9 cellular contexts compared by ENCODE assay signal in genomic region chr5:6449465-6450158, GRCh38. TPM values are rescaled to one million over a fixed set of nuclear protein-coding genes. Genes with fewer than 3 reads are reported as not detected.
DNase-seq lines count a peak whose midpoint lies in the region; TF ChIP-seq lines count a peak whose summit lies in the region.
"Had no signal": no experiment of that assay in that cellular context is flagged by ENCODE, and none has a peak within 500 bp of the region (broad histone marks: within the 10 kb centered on the region; RNA-seq: fewer than 3 reads in every experiment).

No MANE protein-coding gene starts in this region.

- POLR2A ChIA-PET in activated CD4-positive, alpha-beta memory T cell treated with anti-CD3 and anti-CD28 coated beads, Interleukin-2, amount 10 ng/mL, durations not matched to agents 7 days and 5 days (lab: Charles Lee), result no interaction called here

- H3K4me1 Mint-ChIP-seq in activated T-cell treated with anti-CD3 and anti-CD28 coated beads, Interleukin-2, amount 50 U/mL, for 24 hours (ENCODE audit: low read depth), result peaks cover 9% of the 10 kb centered on the region
- peaks cover 7% of the 10 kb centered on the region for H3K4me1 Mint-ChIP-seq in activated CD4-positive, alpha-beta memory T cell treated with anti-CD3 and anti-CD28 coated beads, Interleukin-2, amount 10 ng/mL, durations not matched to agents 7 days and 5 days

- in situ Hi-C loops in GM13977 (cut with MboI; ENCODE audit: low pct_unique_long_range_greater_than_20kb, low sequenced_read_pairs, unreplicated experiment), result no loop called here

- no peak overlapping the region for H3K27ac Mint-ChIP-seq in activated T-cell treated with anti-CD3 and anti-CD28 coated beads, Interleukin-2, amount 50 U/mL, for 24 hours
- H3K27ac Mint-ChIP-seq in activated CD4-positive, alpha-beta memory T cell treated with anti-CD3 and anti-CD28 coated beads, Interleukin-2, amount 10 ng/mL, durations not matched to agents 7 days and 5 days, result no peak overlapping the region

- WGBS in testis, 2 donors, result 8 to 9% methylated on average over 14 to 15 of the region's 15 CpGs

- intact Hi-C loops in testis (cut with DNase I; ENCODE audit: low total_unique reads), result no loop called here

- H3K36me3 Mint-ChIP-seq in activated T-cell treated with anti-CD3 and anti-CD28 coated beads, Interleukin-2, amount 50 U/mL, for 24 hours (ENCODE audit: low read depth), result no peaks in the 10 kb centered on the region
- H3K36me3 Mint-ChIP-seq in activated CD4-positive, alpha-beta memory T cell treated with anti-CD3 and anti-CD28 coated beads, Interleukin-2, amount 10 ng/mL, durations not matched to agents 7 days and 5 days (ENCODE audit: low read depth), result no peaks in the 10 kb centered on the region

- CTCF ChIA-PET in activated CD4-positive, alpha-beta memory T cell treated with anti-CD3 and anti-CD28 coated beads, Interleukin-2, amount 10 ng/mL, durations not matched to agents 7 days and 5 days (lab: Charles Lee), result no interaction called here

- no peak overlapping the region for H3K27ac ChIP-seq in testis

- H3K27me3 Mint-ChIP-seq in activated T-cell treated with anti-CD3 and anti-CD28 coated beads, Interleukin-2, amount 50 U/mL, for 24 hours, result peaks cover 61% of the 10 kb centered on the region
- H3K27me3 Mint-ChIP-seq in activated CD4-positive, alpha-beta memory T cell treated with anti-CD3 and anti-CD28 coated beads, Interleukin-2, amount 10 ng/mL, durations not matched to agents 7 days and 5 days, result peaks cover 54% of the 10 kb centered on the region

- H3K4me1 ChIP-seq in testis, result peaks cover 17% of the 10 kb centered on the region

- DNase-seq in activated T-cell treated with anti-CD3 and anti-CD28 coated beads, Interleukin-2, amount 50 U/mL, for 24 hours, result no peak
- no peak for DNase-seq in activated T-cell treated with anti-CD3 and anti-CD28 coated beads, Interleukin-2, amount 50 U/mL, for 1 hour
- no peak for DNase-seq in activated CD4-positive, alpha-beta memory T cell treated with anti-CD3 and anti-CD28 coated beads, Interleukin-2, amount 10 ng/mL, durations not matched to agents 7 days and 5 days
- DNase-seq in islet precursor cell (peak; percentile 41), testis (no peak), iPS-NIHi7 (ENCODE audit: extremely low spot score) (no peak), NOMO-1 (lab: John Stamatoyannopoulos, UW; ENCODE audit: unreplicated experiment in 2 of 2) (no peak), GM13977 (ENCODE audit: low spot score) (no peak)
- DNase-seq: NCI-H1092 had no signal

- peaks cover under 1% of the 10 kb centered on the region for H3K9me3 Mint-ChIP-seq in activated T-cell treated with anti-CD3 and anti-CD28 coated beads, Interleukin-2, amount 50 U/mL, for 24 hours
- no peaks in the 10 kb centered on the region for H3K9me3 Mint-ChIP-seq in activated CD4-positive, alpha-beta memory T cell treated with anti-CD3 and anti-CD28 coated beads, Interleukin-2, amount 10 ng/mL, durations not matched to agents 7 days and 5 days

- TF ChIP-seq CTCF in testis (IDR thresholded peaks at IDR 0.05), result no peak
- TF ChIP-seq CTCF in GM13977 (IDR thresholded peaks at IDR 0.05; ENCODE audit: extremely low read depth, insufficient read depth, missing control alignments), result no peak

- no peaks in the 10 kb centered on the region for H3K9me3 ChIP-seq in testis

- no peak for TF ChIP-seq POLR2A in testis (IDR thresholded peaks at IDR 0.05)

- H3K4me3 Mint-ChIP-seq in activated T-cell treated with anti-CD3 and anti-CD28 coated beads, Interleukin-2, amount 50 U/mL, for 24 hours, result peak overlapping the region; percentile 62
- H3K4me3 Mint-ChIP-seq in activated CD4-positive, alpha-beta memory T cell treated with anti-CD3 and anti-CD28 coated beads, Interleukin-2, amount 10 ng/mL, durations not matched to agents 7 days and 5 days, result peak overlapping the region; percentile 53

- H3K36me3 ChIP-seq in testis (ENCODE audit: low read depth, missing control alignments), result no peaks in the 10 kb centered on the region

- H3K27me3 ChIP-seq in testis, result no peaks in the 10 kb centered on the region

- peak overlapping the region; percentile 55 to 64 for H3K4me3 ChIP-seq in testis

RNA-seq across cellular contexts. Expression of gene UBE2QL1, which starts 1.0 kb away (rescaled TPM):
- under 1 TPM; 0.10 TPM for total RNA-seq in activated CD4-positive, alpha-beta memory T cell treated with anti-CD3 and anti-CD28 coated beads, Interleukin-2, amount 10 ng/mL, durations not matched to agents 7 days and 5 days
- total RNA-seq in testis, result 1 to 10 TPM; 1.9 to 3.2 TPM
- 2.0 TPM for polyA plus RNA-seq in testis (ENCODE audit: insufficient read depth, low read depth, low replicate concordance)
